Comparison of ENCODE assay signal across 8 cellular contexts in genomic region chrX:118807151-118808017, GRCh38. TPM values are rescaled to one million over a fixed set of nuclear protein-coding genes. Genes with fewer than 3 reads are reported as not detected.
A peak's percentile ranks its signal among the peaks of the same experiment; 100 is the strongest.
DNase-seq lines count a peak whose midpoint lies in the region; ATAC-seq lines count a peak whose summit lies in the region.

No MANE protein-coding gene starts in this region.

- ATAC-seq in HG02885 (IDR thresholded peaks at IDR 0.05; ENCODE audit: poor library complexity, unreplicated experiment) (peak; percentile 42), Right ventricle myocardium superior (ENCODE audit: poor library complexity) (peak; percentile 56), GM21786 (IDR thresholded peaks at IDR 0.05; ENCODE audit: unreplicated experiment) (no peak)

- peak; percentile 72 for DNase-seq in DMS53 (lab: John Stamatoyannopoulos, UW)
- DNase-seq in NCI-H774 (lab: John Stamatoyannopoulos, UW) = peak; percentile 38
- peak; percentile 7 for DNase-seq in activated T-helper 9 cell treated with anti-CD3 and anti-CD28 coated beads, Interleukin-2, amount 50 U/mL, for 16 hours (ENCODE audit: low read depth)
- no peak for DNase-seq in Right ventricle myocardium superior
- peak; percentile 36 for DNase-seq in retina
- no peak for DNase-seq in OCI-M2 (lab: John Stamatoyannopoulos, UW; ENCODE audit: unreplicated experiment)

- intact Hi-C loops in Right ventricle myocardium superior (cut with DNase I) = loop anchor here (5.0 kb wide), 1 partner anchor 165 kb away; no protein-coding TSS in a partner anchor

RNA-seq across cellular contexts. Expression of gene ZCCHC12, which starts 16.2 kb away (rescaled TPM):
- total RNA-seq in Right ventricle myocardium superior = not detected

Comparison
In these comparisons a context has a peak if more than half of its experiments do, and no peak if none do; other contexts are left out.
1. DNase-seq: peak in DMS53 (single experiment), NCI-H774 (single experiment), activated T-helper 9 cell treated with anti-CD3 and anti-CD28 coated beads, Interleukin-2, amount 50 U/mL, for 16 hours (single experiment) and retina (single experiment); none in Right ventricle myocardium superior (single experiment) and OCI-M2 (single experiment).